In genomic region chr7:105521027-105521730, GRCh38 we compare ENCODE assay signal across 8 cellular contexts. TPM values are rescaled to one million over a fixed set of nuclear protein-coding genes. Genes with fewer than 3 reads are reported as not detected.
DNase-seq lines count a peak whose midpoint lies in the region; ATAC-seq and TF ChIP-seq lines count a peak whose summit lies in the region.

No MANE protein-coding gene starts in this region.

- H3K27me3 ChIP-seq in AG04450 (ENCODE audit: control insufficient read depth, insufficient read depth, low read length): no peaks in the 10 kb centered on the region

- peak; percentile 37 for ATAC-seq in GM18868 (IDR thresholded peaks at IDR 0.05; ENCODE audit: unreplicated experiment)
- peak; percentile 28 for ATAC-seq in HG03095 (IDR thresholded peaks at IDR 0.05; ENCODE audit: unreplicated experiment)

- DNase-seq in AG04450 (ENCODE audit: low read depth, low spot score) (peak; percentile 7), NCI-H2107 treated with DMSO at 0.1 percent for 48 hours (lab: John Stamatoyannopoulos, UW; ENCODE audit: unreplicated experiment) (peak; percentile 77), medulla oblongata (ENCODE audit: extremely low spot score) (peak; percentile 62)
- peak; percentile 25 for DNase-seq in activated CD4-positive, alpha-beta T cell treated with anti-CD3 and anti-CD28 coated beads, Interleukin-2, amount 50 U/mL, for 1 hour
- DNase-seq in effector CD4-positive, alpha-beta T cell: peak; percentile 17
- DNase-seq in stimulated activated CD8-positive, alpha-beta memory T cell treated with anti-CD3 and anti-CD28 coated beads, Interleukin-12 subunit alpha, Interleukin-12 subunit beta, amount 100 ng/mL, for 1 hour (ENCODE audit: low read depth): peak; percentile 11

- H3K4me3 ChIP-seq in AG04450 (ENCODE audit: low read depth, low read length): peak overlapping the region; percentile 93

- no peaks in the 10 kb centered on the region; the same call in 1 of the 2 replicates for H3K9me3 ChIP-seq in AG04450 (ENCODE audit: control insufficient read depth, insufficient read depth, low read length)

- CTCF ChIA-PET in AG04450 (lab: Charles Lee): no interaction called here

- peak overlapping the region; percentile 81 for H3K27ac ChIP-seq in AG04450 (ENCODE audit: low read depth, low read length)

- POLR2A ChIA-PET in AG04450 (lab: Yijun Ruan, JAX): interaction anchor here (1.4 kb wide), 1 partner anchor 11 kb away, joined by 3 read pairs; the partner anchor contains the start of gene RINT1

- TF ChIP-seq CTCF in AG04450 (IDR thresholded peaks at IDR 0.05; ENCODE audit: low read depth, low read length): no peak

RNA-seq across cellular contexts. Expression of gene PUS7, which starts 0.9 kb away (rescaled TPM):
- 9.0 and 13.8 TPM in 2 replicates for polyA plus RNA-seq in AG04450 (2011; rRNA removed)
- polyA minus RNA-seq in AG04450 (2011; rRNA and poly(A)+ RNA removed): 4.0 and 8.0 TPM in 2 replicates

RNA-seq across cellular contexts. Expression of gene RINT1, which starts 10.8 kb away (rescaled TPM):
- polyA plus RNA-seq in AG04450 (2011; rRNA removed): 21.6 and 27.6 TPM in 2 replicates
- 19.1 and 31.1 TPM in 2 replicates for polyA minus RNA-seq in AG04450 (2011; rRNA and poly(A)+ RNA removed)

Comparison
In these comparisons a context has a peak if more than half of its experiments do, and no peak if none do; other contexts are left out.
1. Peak in every context shown above with its lines: DNase-seq, ATAC-seq, H3K4me3 ChIP-seq and H3K27ac ChIP-seq.
2. DNase-seq: peak in every context shown above with its lines; median percentile 77 in NCI-H2107 treated with DMSO at 0.1 percent for 48 hours; 62 in medulla oblongata; 25 in activated CD4-positive, alpha-beta T cell treated with anti-CD3 and anti-CD28 coated beads, Interleukin-2, amount 50 U/mL, for 1 hour; 17 in effector CD4-positive, alpha-beta T cell; 11 in stimulated activated CD8-positive, alpha-beta memory T cell treated with anti-CD3 and anti-CD28 coated beads, Interleukin-12 subunit alpha, Interleukin-12 subunit beta, amount 100 ng/mL, for 1 hour; 7 in AG04450.